ENCODE assay signal across 17 cellular contexts in genomic region chr6:3277251-3277650, GRCh38. TPM values are rescaled to one million over a fixed set of nuclear protein-coding genes. Genes with fewer than 3 reads are reported as not detected.
DNase-seq lines count a peak whose midpoint lies in the region; ATAC-seq, FAIRE-seq and TF ChIP-seq lines count a peak whose summit lies in the region.
"Had no signal": no experiment of that assay in that cellular context is flagged by ENCODE, and none has a peak within 500 bp of the region (broad histone marks: within the 10 kb centered on the region; RNA-seq: fewer than 3 reads in every experiment).

No MANE protein-coding gene starts in this region.

- peak overlapping the region; percentile 26 for H3K27ac Mint-ChIP-seq in activated T-helper 1 cell treated with anti-CD3 and anti-CD28 coated beads, Interleukin-12 subunit alpha, Interleukin-12 subunit beta, Interleukin-2, Interleukin-4 antibody, amounts not matched to agents 30 ng/mL and 10 ng/mL and 1 ng/mL, durations not matched to agents 14 hours and 24 hours and 36 hours
- H3K27ac Mint-ChIP-seq in neural progenitor cell = peak overlapping the region; percentile 50

- H3K36me3 ChIP-seq in neural progenitor cell = no peaks in the 10 kb centered on the region
- H3K36me3 ChIP-seq: MG63 had no signal

- no peak for TF ChIP-seq CTCF in neural progenitor cell (IDR thresholded peaks at IDR 0.05)

- FAIRE-seq in RCC 7860 (lab: Jason Lieb, UNC) = no peak

- no peak overlapping the region for H3K9ac ChIP-seq in neural progenitor cell
- H3K9ac ChIP-seq: SK-N-SH had no signal

- no peak overlapping the region for H3K4me3 ChIP-seq in neural progenitor cell
- H3K4me3 ChIP-seq: MG63 had no signal

- no peak overlapping the region for H3K4me2 ChIP-seq in neural progenitor cell
- H3K4me2 ChIP-seq: SK-N-SH had no signal

- H2AFZ ChIP-seq in neural progenitor cell (replicated peaks) = no peak overlapping the region

- intact Hi-C loops in Right ventricle myocardium superior (cut with DNase I) = loop anchor here (10.0 kb wide), 1 partner anchor 708 kb away; no protein-coding TSS in a partner anchor
- intact Hi-C loops in left cardiac atrium (cut with DNase I) = loop anchor here in 1 of 2 donors (5.0 kb wide), 1 partner anchor 455 kb away; no protein-coding TSS in a partner anchor
- intact Hi-C loops in activated T-helper 1 cell treated with anti-CD3 and anti-CD28 coated beads, Interleukin-12 subunit alpha, Interleukin-12 subunit beta, Interleukin-2, Interleukin-4 antibody, amounts not matched to agents 30 ng/mL and 10 ng/mL and 1 ng/mL, durations not matched to agents 14 hours and 24 hours and 36 hours (cut with micrococcal nuclease) = loop anchor here (5.0 kb wide), 1 partner anchor 135 kb away; no protein-coding TSS in a partner anchor

- no peaks in the 10 kb centered on the region for H3K9me3 ChIP-seq in neural progenitor cell (ENCODE audit: low read depth)
- H3K9me3 ChIP-seq: MG63, SK-N-SH had no signal

- ATAC-seq in Right ventricle myocardium superior (ENCODE audit: poor library complexity) (no peak), left cardiac atrium (no peak)
- ATAC-seq: Right ventricle myocardium inferior had no signal

- H3K9me3 Mint-ChIP-seq in activated T-helper 1 cell treated with anti-CD3 and anti-CD28 coated beads, Interleukin-12 subunit alpha, Interleukin-12 subunit beta, Interleukin-2, Interleukin-4 antibody, amounts not matched to agents 30 ng/mL and 10 ng/mL and 1 ng/mL, durations not matched to agents 14 hours and 24 hours and 36 hours = no peaks in the 10 kb centered on the region
- no peaks in the 10 kb centered on the region for H3K9me3 Mint-ChIP-seq in neural progenitor cell

- peaks cover 1% of the 10 kb centered on the region for H3K36me3 Mint-ChIP-seq in activated T-helper 1 cell treated with anti-CD3 and anti-CD28 coated beads, Interleukin-12 subunit alpha, Interleukin-12 subunit beta, Interleukin-2, Interleukin-4 antibody, amounts not matched to agents 30 ng/mL and 10 ng/mL and 1 ng/mL, durations not matched to agents 14 hours and 24 hours and 36 hours (ENCODE audit: low read depth)
- peaks cover 25% of the 10 kb centered on the region for H3K36me3 Mint-ChIP-seq in neural progenitor cell

- no peaks in the 10 kb centered on the region for H3K27me3 ChIP-seq in neural progenitor cell
- H3K27me3 ChIP-seq: MG63 had no signal

- peaks cover 28% of the 10 kb centered on the region for H3F3A ChIP-seq in neural progenitor cell (ENCODE audit: low read depth)

- DNase-seq in Right ventricle myocardium superior (peak; percentile 12), left cardiac atrium (no peak), neural progenitor cell (ENCODE audit: low spot score) (no peak), NCI-H510A (lab: John Stamatoyannopoulos, UW) (no peak), GM03348 (ENCODE audit: low spot score) (no peak), RCC 7860 (ENCODE audit: low spot score) (no peak), DMS 273 treated with DMSO at 0.1 percent for 48 hours (lab: John Stamatoyannopoulos, UW) (no peak)
- DNase-seq in activated T-helper 1 cell treated with anti-CD3 and anti-CD28 coated beads, Interleukin-12 subunit alpha, Interleukin-12 subunit beta, Interleukin-2, Interleukin-4 antibody, amounts not matched to agents 30 ng/mL and 10 ng/mL and 1 ng/mL, durations not matched to agents 14 hours and 24 hours and 36 hours (ENCODE audit: low spot score) = no peak
- DNase-seq: COR-L47, DMS153, Karpas-422, MG63, NCI-H1105, NCI-H1694, NCI-H524, SK-N-SH had no signal

- H3K4me3 Mint-ChIP-seq in activated T-helper 1 cell treated with anti-CD3 and anti-CD28 coated beads, Interleukin-12 subunit alpha, Interleukin-12 subunit beta, Interleukin-2, Interleukin-4 antibody, amounts not matched to agents 30 ng/mL and 10 ng/mL and 1 ng/mL, durations not matched to agents 14 hours and 24 hours and 36 hours = no peak overlapping the region
- H3K4me3 Mint-ChIP-seq in neural progenitor cell = no peak overlapping the region

- peaks cover 6% of the 10 kb centered on the region for H4K20me1 ChIP-seq in neural progenitor cell (ENCODE audit: low read depth)

- no peaks in the 10 kb centered on the region for H3K27me3 Mint-ChIP-seq in activated T-helper 1 cell treated with anti-CD3 and anti-CD28 coated beads, Interleukin-12 subunit alpha, Interleukin-12 subunit beta, Interleukin-2, Interleukin-4 antibody, amounts not matched to agents 30 ng/mL and 10 ng/mL and 1 ng/mL, durations not matched to agents 14 hours and 24 hours and 36 hours (ENCODE audit: insufficient read depth)
- H3K27me3 Mint-ChIP-seq in neural progenitor cell (ENCODE audit: insufficient read depth, low read depth) = peaks cover 3% of the 10 kb centered on the region

- H3K27ac ChIP-seq in neural progenitor cell = no peak overlapping the region

- no peaks in the 10 kb centered on the region for H3K79me2 ChIP-seq in neural progenitor cell (ENCODE audit: low read depth)

- peaks cover 16% of the 10 kb centered on the region for H3K4me1 ChIP-seq in neural progenitor cell

- no peaks in the 10 kb centered on the region for H3K4me1 Mint-ChIP-seq in activated T-helper 1 cell treated with anti-CD3 and anti-CD28 coated beads, Interleukin-12 subunit alpha, Interleukin-12 subunit beta, Interleukin-2, Interleukin-4 antibody, amounts not matched to agents 30 ng/mL and 10 ng/mL and 1 ng/mL, durations not matched to agents 14 hours and 24 hours and 36 hours (ENCODE audit: low read depth)
- peaks cover 30% of the 10 kb centered on the region for H3K4me1 Mint-ChIP-seq in neural progenitor cell

RNA-seq across cellular contexts. Expression of gene PSMG4, which starts 18.5 kb away (rescaled TPM):
- total RNA-seq in Right ventricle myocardium superior (8.9 TPM), left cardiac atrium (1 to 10 TPM; 6.7 to 8.8 TPM), neural progenitor cell (ENCODE audit: low replicate concordance) (15.2 and 25.3 TPM in 2 replicates)
- 32.1 and 35.4 TPM in 2 replicates for total RNA-seq in activated T-helper 1 cell treated with anti-CD3 and anti-CD28 coated beads, Interleukin-12 subunit alpha, Interleukin-12 subunit beta, Interleukin-2, Interleukin-4 antibody, amounts not matched to agents 30 ng/mL and 10 ng/mL and 1 ng/mL, durations not matched to agents 14 hours and 24 hours and 36 hours

RNA-seq across cellular contexts. Expression of gene TUBB2B, which starts 49.8 kb away (rescaled TPM):
- total RNA-seq in Right ventricle myocardium superior = 1.3 TPM
- total RNA-seq in left cardiac atrium = 1 to 10 TPM; 2.2 to 3.9 TPM
- 0.20 and 0.57 TPM in 2 replicates for total RNA-seq in activated T-helper 1 cell treated with anti-CD3 and anti-CD28 coated beads, Interleukin-12 subunit alpha, Interleukin-12 subunit beta, Interleukin-2, Interleukin-4 antibody, amounts not matched to agents 30 ng/mL and 10 ng/mL and 1 ng/mL, durations not matched to agents 14 hours and 24 hours and 36 hours
- total RNA-seq in neural progenitor cell (ENCODE audit: low replicate concordance) = 362 and 762 TPM in 2 replicates

Comparison
In these comparisons a context has a peak if more than half of its experiments do, and no peak if none do; other contexts are left out.
1. RNA of gene TUBB2B, which starts 49.8 kb away (total RNA-seq): 362 to 762 TPM in neural progenitor cell; 2.2 to 3.9 TPM in left cardiac atrium, 1.3 TPM in Right ventricle myocardium superior (single experiment) and 0.20 to 0.57 TPM in activated T-helper 1 cell treated with anti-CD3 and anti-CD28 coated beads, Interleukin-12 subunit alpha, Interleukin-12 subunit beta, Interleukin-2, Interleukin-4 antibody, amounts not matched to agents 30 ng/mL and 10 ng/mL and 1 ng/mL, durations not matched to agents 14 hours and 24 hours and 36 hours; every median in the first group is over 10 times any median in the second.